In genomic region chr17:46832945-46833839, GRCh38 we compare ENCODE assay signal across 9 cellular contexts. TPM values are rescaled to one million over a fixed set of nuclear protein-coding genes. Genes with fewer than 3 reads are reported as not detected.
DNase-seq lines count a peak whose midpoint lies in the region; ATAC-seq, FAIRE-seq and TF ChIP-seq lines count a peak whose summit lies in the region.
"Had no signal": no experiment of that assay in that cellular context is flagged by ENCODE, and none has a peak within 500 bp of the region (broad histone marks: within the 10 kb centered on the region; RNA-seq: fewer than 3 reads in every experiment).

No MANE protein-coding gene starts in this region.

- ATAC-seq in HG02588 (IDR thresholded peaks at IDR 0.05; ENCODE audit: unreplicated experiment) = no peak

- DNase-seq in stimulated activated CD4-positive, alpha-beta T cell treated with anti-CD3 and anti-CD28 coated beads, Interleukin-1b, Interleukin-23, amount 100 ng/mL, for 48 hours = peak; percentile 16
- DNase-seq in stimulated activated CD4-positive, alpha-beta T cell treated with anti-CD3 and anti-CD28 coated beads, Interleukin-4, amount 100 ng/mL, for 4 hours = no peak
- DNase-seq in bronchial epithelial cell (ENCODE audit: low read depth) = peak; percentile 46
- peak; percentile 73 for DNase-seq in kidney tubule cell (ENCODE audit: low spot score)
- no peak for DNase-seq in NCI-H526 (lab: John Stamatoyannopoulos, UW)
- no peak for DNase-seq in activated T-cell treated with anti-CD3 and anti-CD28 coated beads for 4 hours
- no peak for DNase-seq in NCI-H526 treated with DMSO at 0.1 percent for 48 hours (lab: John Stamatoyannopoulos, UW)
- DNase-seq: activated CD8-positive, alpha-beta memory T cell treated with anti-CD3 and anti-CD28 coated beads for 24 hours had no signal

- no peak for FAIRE-seq in bronchial epithelial cell (lab: Jason Lieb, UNC)

- H3K36me3 ChIP-seq in bronchial epithelial cell (ENCODE audit: control insufficient read depth, insufficient read depth, low read length) = no peaks in the 10 kb centered on the region

- no peak for TF ChIP-seq CTCF in bronchial epithelial cell (IDR thresholded peaks at IDR 0.05; ENCODE audit: insufficient read depth, low read length, severe bottlenecking)

- no peak overlapping the region for H3K4me3 ChIP-seq in bronchial epithelial cell (ENCODE audit: low read depth, low read length)

- no peaks in the 10 kb centered on the region for H3K27me3 ChIP-seq in bronchial epithelial cell (ENCODE audit: control insufficient read depth, insufficient read depth, low read length)

RNA-seq across cellular contexts. Expression of gene WNT3, which starts 14.7 kb away (rescaled TPM):
- 0.79 and 1.0 TPM in 2 replicates for total RNA-seq in bronchial epithelial cell

RNA-seq across cellular contexts. Expression of gene WNT9B, which starts 18.2 kb away (rescaled TPM):
- total RNA-seq in bronchial epithelial cell = not detected in 2 replicates

Comparison
In these comparisons a context has a peak if more than half of its experiments do, and no peak if none do; other contexts are left out.
1. DNase-seq: peak in stimulated activated CD4-positive, alpha-beta T cell treated with anti-CD3 and anti-CD28 coated beads, Interleukin-1b, Interleukin-23, amount 100 ng/mL, for 48 hours (single experiment), bronchial epithelial cell (single experiment) and kidney tubule cell (single experiment); none in stimulated activated CD4-positive, alpha-beta T cell treated with anti-CD3 and anti-CD28 coated beads, Interleukin-4, amount 100 ng/mL, for 4 hours (0 of 2), NCI-H526 (0 of 2), activated T-cell treated with anti-CD3 and anti-CD28 coated beads for 4 hours (single experiment) and NCI-H526 treated with DMSO at 0.1 percent for 48 hours (single experiment).